In genomic region chr3:154247806-154248480, GRCh38 we compare ENCODE assay signal across 15 cellular contexts.
DNase-seq lines count a peak whose midpoint lies in the region; ATAC-seq lines count a peak whose summit lies in the region.
"Had no signal": no experiment of that assay in that cellular context is flagged by ENCODE, and none has a peak within 500 bp of the region (broad histone marks: within the 10 kb centered on the region; RNA-seq: fewer than 3 reads in every experiment).

No MANE protein-coding gene starts in this region.

- H2AK5ac ChIP-seq in neuronal stem cell (ENCODE audit: low read depth, low read length) (no peak overlapping the region), mesendoderm (ENCODE audit: low read length) (no peak overlapping the region)

- no peak overlapping the region for H3K56ac ChIP-seq in mesendoderm (ENCODE audit: low read length)

- DNase-seq in NCI-H345 treated with DMSO at 0.1 percent for 48 hours (lab: John Stamatoyannopoulos, UW; ENCODE audit: unreplicated experiment) (peak; percentile 1), foreskin melanocyte (peak; percentile 57), neuronal stem cell (ENCODE audit: low spot score) (peak; percentile 57), AG08395 (ENCODE audit: low spot score) (no peak), KBM-7 (no peak), mesendoderm (no peak)
- DNase-seq: activated CD4-positive, alpha-beta T cell treated with anti-CD3 and anti-CD28 coated beads for 1 hour; HFFc6; left cardiac atrium; Peyer's patch; stimulated activated naive CD4-positive, alpha-beta T cell; transverse colon had no signal

- H2BK120ac ChIP-seq in neuronal stem cell (ENCODE audit: low read depth, low read length) (no peak overlapping the region), mesendoderm (ENCODE audit: low read depth, low read length) (no peak overlapping the region)

- WGBS in neuronal stem cell (ENCODE audit: extremely low coverage in 2 of 2, insufficient read length in 2 of 2, insufficient replicate concordance in 1 of 2), 2 donors: no CpG with 5 or more reads among the region's 2 CpGs
- WGBS in mesendoderm (ENCODE audit: extremely low coverage, insufficient coverage, low lambda C conversion rate): no CpG with 5 or more reads among the region's 2 CpGs

- ATAC-seq in HG03280 (IDR thresholded peaks at IDR 0.05; ENCODE audit: unreplicated experiment): no peak
- ATAC-seq: left cardiac atrium, SK-N-SH treated with all-trans-retinoic acid at 6 μM for 48 hours had no signal

- H4K91ac ChIP-seq in neuronal stem cell (ENCODE audit: low read depth, low read length, poor library complexity): no peak overlapping the region

- H3K9ac ChIP-seq in HUES48 (ENCODE audit: low read depth, low read length) (no peak overlapping the region), neuronal stem cell (ENCODE audit: low read depth, low read length, poor library complexity) (no peak overlapping the region), mesendoderm (ENCODE audit: low read length) (no peak overlapping the region)

- H3K4me1 ChIP-seq in HUES48 (ENCODE audit: control insufficient read depth, insufficient read depth, low read length) (peaks cover 17% of the 10 kb centered on the region), neuronal stem cell (ENCODE audit: control insufficient read depth in 2 of 2, insufficient read depth in 1 of 2, low read depth in 1 of 2, low read length in 2 of 2) (peaks cover 17 to 21% of the 10 kb centered on the region in 2 donors), mesendoderm (ENCODE audit: control insufficient read depth, low read depth, low read length) (no peaks in the 10 kb centered on the region)
- H3K4me1 ChIP-seq: Peyer's patch had no signal

- H3K27me3 ChIP-seq in HUES48 (ENCODE audit: control insufficient read depth, insufficient read depth, low read length) (no peaks in the 10 kb centered on the region), neuronal stem cell (ENCODE audit: control insufficient read depth in 3 of 3, insufficient read depth in 3 of 3, low read depth in 1 of 3, low read length in 3 of 3) (no peaks in the 10 kb centered on the region), mesendoderm (ENCODE audit: insufficient read depth, low read length, poor library complexity) (no peaks in the 10 kb centered on the region)
- H3K27me3 ChIP-seq: Peyer's patch, transverse colon had no signal

- no peak overlapping the region for H2BK12ac ChIP-seq in neuronal stem cell (ENCODE audit: low read length)

- H2AFZ ChIP-seq in neuronal stem cell (ENCODE audit: low read length): no peak overlapping the region

- H3K79me1 ChIP-seq in neuronal stem cell (ENCODE audit: low read depth, low read length): no peaks in the 10 kb centered on the region
- H3K79me1 ChIP-seq in mesendoderm (ENCODE audit: low read length): no peaks in the 10 kb centered on the region

- H3K4me3 ChIP-seq in HUES48 (ENCODE audit: low read depth, low read length): no peak overlapping the region
- no peak overlapping the region for H3K4me3 ChIP-seq in neuronal stem cell (ENCODE audit: low read length in 2 of 2)
- no peak overlapping the region for H3K4me3 ChIP-seq in mesendoderm (ENCODE audit: low read length)
- H3K4me3 ChIP-seq: Peyer's patch, transverse colon had no signal

- H3K23ac ChIP-seq in neuronal stem cell (ENCODE audit: low read depth, low read length, poor library complexity): no peak overlapping the region
- no peak overlapping the region for H3K23ac ChIP-seq in mesendoderm (ENCODE audit: low read length)

- H3K79me2 ChIP-seq in mesendoderm (ENCODE audit: control insufficient read depth, insufficient read depth, low read length): no peaks in the 10 kb centered on the region

- H3K36me3 ChIP-seq in HUES48 (ENCODE audit: control insufficient read depth, insufficient read depth, low read length) (peaks cover 14% of the 10 kb centered on the region), neuronal stem cell (replicated peaks in 1 of 2; ENCODE audit: control insufficient read depth in 2 of 2, insufficient read depth in 2 of 2, low read length in 2 of 2) (peaks cover 0 to 63% of the 10 kb centered on the region in 2 donors), mesendoderm (ENCODE audit: control insufficient read depth, insufficient read depth, low read length) (no peaks in the 10 kb centered on the region)
- H3K36me3 ChIP-seq: transverse colon had no signal

- H3K9me3 ChIP-seq in HUES48 (ENCODE audit: control insufficient read depth, insufficient read depth, low read length) (no peaks in the 10 kb centered on the region), neuronal stem cell (replicated peaks in 1 of 2; ENCODE audit: control insufficient read depth in 2 of 2, insufficient read depth in 1 of 2, low read depth in 1 of 2, low read length in 2 of 2) (no peaks in the 10 kb centered on the region)
- H3K9me3 ChIP-seq: Peyer's patch, transverse colon had no signal

- in situ Hi-C loops in KBM-7 (cut with MboI; ENCODE audit: low pct_unique_long_range_greater_than_20kb, low sequenced_read_pairs): no loop called here

- no peak overlapping the region for H3K14ac ChIP-seq in neuronal stem cell (ENCODE audit: low read length)

- H3K4me2 ChIP-seq in neuronal stem cell (ENCODE audit: insufficient read depth, low read length, poor library complexity, severe bottlenecking): no peak overlapping the region
- H3K4me2 ChIP-seq in mesendoderm (ENCODE audit: low read length): no peak overlapping the region

- H3K18ac ChIP-seq in neuronal stem cell (ENCODE audit: low read length) (no peak overlapping the region), mesendoderm (ENCODE audit: low read length) (no peak overlapping the region)

- H4K5ac ChIP-seq in mesendoderm (ENCODE audit: low read length): no peak overlapping the region

- no peak overlapping the region for H2BK5ac ChIP-seq in neuronal stem cell (ENCODE audit: low read length)
- H2BK5ac ChIP-seq in mesendoderm (ENCODE audit: low read length): no peak overlapping the region

- no peak overlapping the region for H3K4ac ChIP-seq in neuronal stem cell (ENCODE audit: low read length)
- no peak overlapping the region for H3K4ac ChIP-seq in mesendoderm (ENCODE audit: low read depth, low read length)

- peak overlapping the region; percentile 9 for H3K27ac ChIP-seq in HUES48 (ENCODE audit: low read depth, low read length)
- peak overlapping the region; percentile 58 for H3K27ac ChIP-seq in neuronal stem cell (replicated peaks; ENCODE audit: low read length)
- no peak overlapping the region for H3K27ac ChIP-seq in mesendoderm (ENCODE audit: low read depth, low read length)
- H3K27ac ChIP-seq: Peyer's patch, transverse colon had no signal

- H2BK15ac ChIP-seq in neuronal stem cell (ENCODE audit: low read length): no peak overlapping the region
- H2BK15ac ChIP-seq in mesendoderm (replicated peaks; ENCODE audit: low read depth): no peak overlapping the region

- H4K8ac ChIP-seq in neuronal stem cell (ENCODE audit: low read depth, low read length) (no peak overlapping the region), mesendoderm (ENCODE audit: low read depth, low read length) (no peak overlapping the region)

Comparison
In these comparisons a context has a peak if more than half of its experiments do, and no peak if none do; other contexts are left out.
1. DNase-seq: peak in NCI-H345 treated with DMSO at 0.1 percent for 48 hours (single experiment), foreskin melanocyte (single experiment) and neuronal stem cell (single experiment); none in AG08395 (single experiment), KBM-7 (single experiment) and mesendoderm (single experiment).